8 cellular contexts compared by ENCODE assay signal in the genomic region with DNA sequence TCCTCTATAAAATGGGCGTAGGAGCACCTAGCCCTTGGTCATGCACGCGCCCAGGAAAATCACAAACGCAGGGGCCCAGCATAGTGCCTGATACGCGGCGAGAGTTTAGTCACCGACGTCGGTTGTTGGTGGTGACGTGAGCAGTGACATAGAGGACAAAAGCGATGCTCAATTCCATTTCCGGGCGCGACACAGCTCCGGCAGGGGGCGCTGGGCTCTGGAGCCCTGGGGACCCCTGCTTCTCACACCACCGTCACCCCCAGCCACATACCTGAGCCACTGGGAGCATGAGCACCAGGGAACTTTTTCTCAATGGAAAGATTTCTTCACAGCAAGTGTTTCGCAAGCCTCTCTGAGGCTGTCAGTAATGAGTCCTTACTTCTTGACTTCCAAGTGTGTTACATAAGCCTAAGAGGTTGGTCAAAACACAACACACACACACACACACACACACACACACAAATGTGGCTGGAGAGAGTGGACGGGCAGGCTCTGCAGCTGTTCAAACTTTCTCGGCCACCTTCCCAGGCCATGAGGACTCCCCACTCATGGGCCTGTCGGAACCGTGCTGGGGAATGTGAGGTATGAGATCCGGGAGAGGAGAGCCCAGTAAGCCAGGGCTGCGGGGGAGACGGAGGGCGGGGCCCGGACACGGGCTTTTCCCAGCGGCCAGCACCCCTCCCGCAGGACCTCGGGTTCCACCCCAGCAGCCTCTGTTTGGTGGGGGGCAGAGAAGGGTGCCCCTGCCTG. TPM values are rescaled to one million over a fixed set of nuclear protein-coding genes. Genes with fewer than 3 reads are reported as not detected.
DNase-seq lines count a peak whose midpoint lies in the region; ATAC-seq, FAIRE-seq and TF ChIP-seq lines count a peak whose summit lies in the region.

No MANE protein-coding gene starts in this region.

- H3K9me3 Mint-ChIP-seq in WTC11 = peaks cover 3% of the 10 kb centered on the region; the same call in 1 of the 2 replicates

- H3K4me3 Mint-ChIP-seq in WTC11 = no peak overlapping the region

- TF ChIP-seq POLR2A in GM12892 (IDR thresholded peaks at IDR 0.05; ENCODE audit: low read depth, low read length) = no peak
- TF ChIP-seq POLR2A in sigmoid colon (IDR thresholded peaks at IDR 0.05) = no peak

- FAIRE-seq in GM12892 (lab: Jason Lieb, UNC) = peak; percentile 21

- CTCF ChIA-PET in WTC11 (lab: Charles Lee) = interaction anchor here (0.6 to 2.3 kb wide), 6 partner anchors 9 to 313 kb away, joined by 3 to 13 read pairs (median 3); no protein-coding TSS in a partner anchor

- peaks cover 33% of the 10 kb centered on the region for H3K4me1 Mint-ChIP-seq in WTC11

- ATAC-seq in WTC11 (peak; percentile 6; the same call in 1 of the 2 replicates), HG02623 (IDR thresholded peaks at IDR 0.05; ENCODE audit: unreplicated experiment) (no peak), GM19463 (IDR thresholded peaks at IDR 0.05; ENCODE audit: unreplicated experiment) (no peak), HG02840 (IDR thresholded peaks at IDR 0.05; ENCODE audit: low FRiP score, unreplicated experiment) (no peak)

- peak; percentile 42 for TF ChIP-seq CTCF in WTC11 (IDR thresholded peaks at IDR 0.05)
- TF ChIP-seq CTCF in left ventricle myocardium inferior (IDR thresholded peaks at IDR 0.05; ENCODE audit: borderline replicate concordance) = peak; percentile 59
- no peak for TF ChIP-seq CTCF in sigmoid colon (IDR thresholded peaks at IDR 0.05)

- 75 to 84% methylated on average over 32 of the region's 32 CpGs for WGBS in sigmoid colon, 2 donors

- POLR2A ChIA-PET in WTC11 (lab: Charles Lee) = interaction anchor here (0.8 to 2.3 kb wide), 3 partner anchors 10 to 201 kb away, joined by 3 to 12 read pairs (median 3); no protein-coding TSS in a partner anchor

- H3K36me3 Mint-ChIP-seq in WTC11 = no peaks in the 10 kb centered on the region

- no peak for TF ChIP-seq EP300 in sigmoid colon (IDR thresholded peaks at IDR 0.05)

- H3K9me3 ChIP-seq in left ventricle myocardium inferior (replicated peaks) = no peaks in the 10 kb centered on the region
- H3K9me3 ChIP-seq in sigmoid colon = no peaks in the 10 kb centered on the region

- H3K4me3 ChIP-seq in left ventricle myocardium inferior (peak overlapping the region; percentile 65), sigmoid colon (no peak overlapping the region)

- 0 out of 2 replicates have a peak overlapping the region, but pooled peaks have one; percentile 84 for H3K27ac Mint-ChIP-seq in WTC11

- H3K27ac ChIP-seq in left ventricle myocardium inferior (replicated peaks) = peak overlapping the region; percentile 96
- H3K27ac ChIP-seq in sigmoid colon = peak overlapping the region; percentile 74 to 82 (median 78)

- H3K36me3 ChIP-seq in left ventricle myocardium inferior (no peaks in the 10 kb centered on the region), sigmoid colon (no peaks in the 10 kb centered on the region)

- intact Hi-C loops in left ventricle myocardium inferior (cut with micrococcal nuclease) (loop anchor here (10.0 kb wide), 1 partner anchor 150 kb away; a partner anchor contains a TSS), sigmoid colon (cut with DNase I) (loop anchor here (5.0 kb wide), 3 partner anchors 48 to 193 kb away; no protein-coding TSS in a partner anchor)

- DNase-seq in GM12892 (ENCODE audit: insufficient read length) = no peak
- DNase-seq in WTC11 (ENCODE audit: low spot score) = peak; percentile 64
- DNase-seq in left ventricle myocardium inferior = peak; percentile 70
- peak; percentile 90 for DNase-seq in sigmoid colon
- no peak for DNase-seq in activated naive CD4-positive, alpha-beta T cell treated with Interleukin-2 at 50 U/mL for 16 hours

- H3K27me3 Mint-ChIP-seq in WTC11 (ENCODE audit: low read depth) = peaks cover 5% of the 10 kb centered on the region

- H3K27me3 ChIP-seq in left ventricle myocardium inferior (ENCODE audit: low read depth) (no peaks in the 10 kb centered on the region), sigmoid colon (no peaks in the 10 kb centered on the region)

- H3K4me1 ChIP-seq in left ventricle myocardium inferior (peaks cover 57% of the 10 kb centered on the region), sigmoid colon (peaks cover 0 to 31% (median 27%) of the 10 kb centered on the region in 4 donors)

TF ChIP-seq in WTC11, 78 proteins besides CTCF, POLR2A, EP300 and RAD21:
- 0 out of 2 replicates have a peak, but pooled peaks have one; percentile 32 for TF ChIP-seq SP1 (CRISPR knock-in tag; conservative IDR thresholded peaks at IDR 0.05)
- no peak for TF ChIP-seq ZNF317 (CRISPR knock-in tag; IDR thresholded peaks at IDR 0.05; ENCODE audit: borderline replicate concordance, low read depth)
- 0 out of 2 replicates have a peak, but pooled peaks have one; percentile 48 for TF ChIP-seq FOXP1 (CRISPR knock-in tag; IDR thresholded peaks at IDR 0.05; ENCODE audit: borderline replicate concordance)
- 0 out of 2 replicates have a peak, but pooled peaks have one; percentile 38 for TF ChIP-seq MYBL2 (CRISPR knock-in tag; IDR thresholded peaks at IDR 0.05)
- TF ChIP-seq GABPB1 (CRISPR knock-in tag; IDR thresholded peaks at IDR 0.05) = 0 out of 2 replicates have a peak, but pooled peaks have one; percentile 13

RNA-seq across cellular contexts. Expression of a gene that starts 36.9 kb away (rescaled TPM):
- polyA plus RNA-seq in GM12892 (2012; ENCODE audit: missing spikeins) = not detected
- not detected in 3 replicates for total RNA-seq in WTC11 (2021)
- total RNA-seq in left ventricle myocardium inferior = 0.38 TPM
- total RNA-seq in sigmoid colon = under 1 TPM in 1 of 4 donors, not detected in 3; 0.36 TPM
- not detected for polyA plus RNA-seq in sigmoid colon

Comparison
In these comparisons a context has a peak if more than half of its experiments do, and no peak if none do; other contexts are left out.
1. DNase-seq: peak in WTC11 (single experiment), left ventricle myocardium inferior (single experiment) and sigmoid colon (single experiment); none in GM12892 (single experiment) and activated naive CD4-positive, alpha-beta T cell treated with Interleukin-2 at 50 U/mL for 16 hours (single experiment).
2. CTCF ChIP-seq: peak in WTC11 (single experiment) and left ventricle myocardium inferior (single experiment); none in sigmoid colon (0 of 4).